In genomic region chr12:28583771-28584261, GRCh38 we compare ENCODE assay signal across 10 cellular contexts.
DNase-seq lines count a peak whose midpoint lies in the region; ATAC-seq, FAIRE-seq and TF ChIP-seq lines count a peak whose summit lies in the region.
"Had no signal": no experiment of that assay in that cellular context is flagged by ENCODE, and none has a peak within 500 bp of the region (broad histone marks: within the 10 kb centered on the region; RNA-seq: fewer than 3 reads in every experiment).

No MANE protein-coding gene starts in this region.

- 82 to 83% (median 83%) methylated on average over 4 of the region's 4 CpGs for WGBS in psoas muscle, 3 donors

- H3K36me3 ChIP-seq in BJ (ENCODE audit: control insufficient read depth, insufficient read depth, low read length) = no peaks in the 10 kb centered on the region
- no peaks in the 10 kb centered on the region for H3K36me3 ChIP-seq in SJSA1
- H3K36me3 ChIP-seq in psoas muscle (ENCODE audit: insufficient read depth in 1 of 2, low read depth in 1 of 2) = no peaks in the 10 kb centered on the region

- H3K4me3 ChIP-seq in BJ (ENCODE audit: low read depth, low read length) (no peak overlapping the region), SJSA1 (no peak overlapping the region), fibroblast of pulmonary artery (replicated peaks; ENCODE audit: low read depth, low read length) (no peak overlapping the region), psoas muscle (no peak overlapping the region)
- H3K4me3 ChIP-seq: lung had no signal

- H3K4me1 ChIP-seq in SJSA1 (replicated peaks) (peaks cover 29% of the 10 kb centered on the region), psoas muscle (no peaks in the 10 kb centered on the region)

- H3K27me3 ChIP-seq in BJ (ENCODE audit: control insufficient read depth, insufficient read depth, low read length) (peaks cover 2% of the 10 kb centered on the region; the same call in 1 of the 2 replicates), SJSA1 (replicated peaks) (no peaks in the 10 kb centered on the region), psoas muscle (ENCODE audit: insufficient read depth in 3 of 3, low read length in 2 of 3) (no peaks in the 10 kb centered on the region)

- DNase-seq in BJ (ENCODE audit: low read depth) = peak; percentile 89
- peak; percentile 21 for DNase-seq in HTR-8/SVneo (ENCODE audit: insufficient read length, low spot score)
- peak; percentile 70 to 85 for DNase-seq in SJSA1 (ENCODE audit: low read depth in 1 of 2, low spot score in 2 of 2)
- DNase-seq in fibroblast of pulmonary artery (ENCODE audit: low read depth) = peak; percentile 38
- DNase-seq in psoas muscle = no peak
- DNase-seq in RKO (ENCODE audit: low spot score) = no peak
- DNase-seq in NCI-H345 treated with DMSO at 0.1 percent for 48 hours (lab: John Stamatoyannopoulos, UW; ENCODE audit: unreplicated experiment) = no peak
- DNase-seq: effector memory CD8-positive, alpha-beta T cell had no signal

- ATAC-seq in psoas muscle (no peak), GM18511 (IDR thresholded peaks at IDR 0.05; ENCODE audit: unreplicated experiment) (no peak)
- ATAC-seq: effector memory CD8-positive, alpha-beta T cell had no signal

- intact Hi-C loops in psoas muscle (cut with DNase I) = no loop called here

- H3K9me3 ChIP-seq in SJSA1 (replicated peaks) (no peaks in the 10 kb centered on the region), psoas muscle (no peaks in the 10 kb centered on the region)

- H3K27ac ChIP-seq in SJSA1 (peak overlapping the region; percentile 37), psoas muscle (no peak overlapping the region)

- no peak for FAIRE-seq in HTR-8/SVneo (lab: Jason Lieb, UNC)

- POLR2A ChIA-PET in BJ (lab: Charles Lee) = no interaction called here

- TF ChIP-seq CTCF in BJ (IDR thresholded peaks at IDR 0.05; ENCODE audit: insufficient read depth, low read depth, low read length) (peak; percentile 76), fibroblast of pulmonary artery (IDR thresholded peaks at IDR 0.05; ENCODE audit: low read length, missing control alignments) (peak; percentile 23), psoas muscle (IDR thresholded peaks at IDR 0.05) (no peak)

- CTCF ChIA-PET in BJ (lab: Yijun Ruan, JAX) = interaction anchor here (0.7 to 1.4 kb wide), 5 partner anchors 9 to 289 kb away, joined by 3 read pairs; no protein-coding TSS in a partner anchor

Comparison
In these comparisons a context has a peak if more than half of its experiments do, and no peak if none do; other contexts are left out.
1. DNase-seq: peak in BJ (single experiment), HTR-8/SVneo (single experiment), SJSA1 (2 of 2) and fibroblast of pulmonary artery (single experiment); none in psoas muscle (0 of 2), RKO (single experiment) and NCI-H345 treated with DMSO at 0.1 percent for 48 hours (single experiment).